Comparison of ENCODE assay signal across 9 cellular contexts in the genomic region with DNA sequence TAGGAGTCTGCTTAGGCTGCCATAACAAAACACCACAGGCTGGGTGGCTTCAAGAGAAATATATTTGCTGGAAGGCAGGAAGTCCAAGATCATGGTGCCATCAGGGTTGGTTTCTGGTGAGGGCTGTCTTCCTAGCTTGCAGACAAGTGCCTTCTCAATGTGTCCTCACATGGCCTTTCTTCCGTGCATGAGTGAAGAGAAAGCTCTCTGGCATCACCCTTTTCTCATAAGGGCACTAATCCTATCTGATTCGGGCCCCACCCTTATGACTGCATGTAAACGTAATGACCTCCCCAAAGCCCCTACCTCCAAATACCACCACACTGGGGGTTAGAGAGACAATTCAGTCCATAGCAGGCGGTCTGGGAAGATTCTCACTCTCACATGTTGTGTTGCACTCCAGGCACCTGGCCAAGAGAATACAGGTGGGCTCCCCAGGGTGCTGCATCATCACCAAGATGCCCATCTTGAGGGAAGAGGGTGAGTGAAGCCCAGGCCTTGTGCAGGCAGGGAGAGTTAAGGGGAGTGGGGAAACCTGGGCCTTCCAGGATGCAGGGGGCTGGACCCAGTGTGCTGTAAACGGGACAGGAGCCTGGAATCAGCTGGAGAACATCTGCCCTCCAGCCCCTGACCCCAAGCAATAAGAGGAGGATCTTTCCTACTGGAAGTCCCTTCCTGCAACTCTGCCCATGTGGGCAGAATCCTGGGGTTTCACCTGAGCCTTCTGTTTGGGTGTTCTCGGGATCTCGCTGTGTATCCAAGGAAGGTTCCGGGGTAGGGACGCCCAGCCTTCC. TPM values are rescaled to one million over a fixed set of nuclear protein-coding genes. Genes with fewer than 3 reads are reported as not detected.
DNase-seq lines count a peak whose midpoint lies in the region; ATAC-seq, FAIRE-seq and TF ChIP-seq lines count a peak whose summit lies in the region.
"Had no signal": no experiment of that assay in that cellular context is flagged by ENCODE, and none has a peak within 500 bp of the region (broad histone marks: within the 10 kb centered on the region; RNA-seq: fewer than 3 reads in every experiment).

No MANE protein-coding gene starts in this region.

- H3K27ac ChIP-seq in right cardiac atrium (ENCODE audit: low read length) (peak overlapping the region; percentile 94), muscle layer of duodenum (ENCODE audit: low read length) (peak overlapping the region; percentile 87)

- ATAC-seq in right cardiac atrium (no peak), Right ventricle myocardium superior (ENCODE audit: poor library complexity) (no peak), HG02870 (IDR thresholded peaks at IDR 0.05; ENCODE audit: unreplicated experiment) (no peak)

- no peak for TF ChIP-seq CTCF in bronchial epithelial cell (IDR thresholded peaks at IDR 0.05; ENCODE audit: insufficient read depth, low read length, severe bottlenecking)

- WGBS in right cardiac atrium = 89% methylated on average over 9 of the region's 9 CpGs

- H3K36me3 ChIP-seq in bronchial epithelial cell (ENCODE audit: control insufficient read depth, insufficient read depth, low read length) = no peaks in the 10 kb centered on the region
- H3K36me3 ChIP-seq in muscle layer of duodenum (ENCODE audit: control insufficient read depth in 1 of 2, insufficient read depth in 2 of 2, low read length in 2 of 2) = no peaks in the 10 kb centered on the region

- intact Hi-C loops in right cardiac atrium (cut with DNase I) (no loop called here), Right ventricle myocardium superior (cut with DNase I) (no loop called here)

- H3K4me3 ChIP-seq in right cardiac atrium (ENCODE audit: low read length) (peak overlapping the region; percentile 55), bronchial epithelial cell (ENCODE audit: low read depth, low read length) (no peak overlapping the region), muscle layer of duodenum (ENCODE audit: low read depth in 1 of 2, low read length in 2 of 2) (peak overlapping the region; percentile 57 to 60)

- H3K9me3 ChIP-seq in right cardiac atrium (ENCODE audit: control insufficient read depth, low read length) = no peaks in the 10 kb centered on the region
- H3K9me3 ChIP-seq in muscle layer of duodenum (ENCODE audit: control insufficient read depth in 1 of 2, low read length in 2 of 2) = peaks cover 0 to 6% of the 10 kb centered on the region in 2 donors

- H3K27me3 ChIP-seq in right cardiac atrium (ENCODE audit: control insufficient read depth, insufficient read depth) = no peaks in the 10 kb centered on the region
- no peaks in the 10 kb centered on the region for H3K27me3 ChIP-seq in bronchial epithelial cell (ENCODE audit: control insufficient read depth, insufficient read depth, low read length)
- no peaks in the 10 kb centered on the region for H3K27me3 ChIP-seq in muscle layer of duodenum (ENCODE audit: low read depth, low read length)

- DNase-seq in right cardiac atrium (peak in 1 of 3 donors; percentile 47), Right ventricle myocardium superior (no peak), bronchial epithelial cell (ENCODE audit: low read depth) (no peak), NCI-H1930 (lab: John Stamatoyannopoulos, UW) (no peak), NCI-H446 treated with DMSO at 0.1 percent for 48 hours (lab: John Stamatoyannopoulos, UW) (no peak), islet precursor cell (no peak)
- DNase-seq: NCI-H748 treated with DMSO at 0.1 percent for 48 hours had no signal

- H3K4me1 ChIP-seq in right cardiac atrium (ENCODE audit: control insufficient read depth, insufficient read depth, low read length) (no peaks in the 10 kb centered on the region), muscle layer of duodenum (ENCODE audit: control insufficient read depth in 1 of 2, insufficient read depth in 2 of 2, low read length in 2 of 2) (peaks cover 3 to 12% of the 10 kb centered on the region in 2 donors)

- FAIRE-seq in bronchial epithelial cell (lab: Jason Lieb, UNC) = peak; percentile 43

RNA-seq across cellular contexts. Expression of gene CATIP, which starts 10.2 kb away (rescaled TPM):
- total RNA-seq in right cardiac atrium (not detected), Right ventricle myocardium superior (not detected), bronchial epithelial cell (not detected in 2 replicates)
- 0.16 TPM for polyA plus RNA-seq in right cardiac atrium

RNA-seq across cellular contexts. Expression of gene SLC11A1, which starts 15.3 kb away (rescaled TPM):
- total RNA-seq in right cardiac atrium (10 to 100 TPM in 2 of 4 donors, 1 to 10 TPM in 2; 6.4 to 19.5 (median 12.5) TPM), Right ventricle myocardium superior (4.4 TPM), bronchial epithelial cell (0.26 and 0.51 TPM in 2 replicates)
- 13.8 TPM for polyA plus RNA-seq in right cardiac atrium

RNA-seq across cellular contexts. Expression of gene CTDSP1, which starts 32.9 kb away (rescaled TPM):
- total RNA-seq in right cardiac atrium = 100 to 1,000 TPM in 3 of 4 donors, 10 to 100 TPM in 1; 99.9 to 118 (median 116) TPM
- 85.9 TPM for polyA plus RNA-seq in right cardiac atrium
- total RNA-seq in Right ventricle myocardium superior = 85.1 TPM
- 26.5 and 32.1 TPM in 2 replicates for total RNA-seq in bronchial epithelial cell

RNA-seq across cellular contexts. Expression of gene VIL1, which starts 52.1 kb away (rescaled TPM):
- not detected for total RNA-seq in right cardiac atrium
- polyA plus RNA-seq in right cardiac atrium = 0.11 TPM
- not detected for total RNA-seq in Right ventricle myocardium superior
- not detected in 2 replicates for total RNA-seq in bronchial epithelial cell
